14 cellular contexts compared by ENCODE assay signal in the genomic region with DNA sequence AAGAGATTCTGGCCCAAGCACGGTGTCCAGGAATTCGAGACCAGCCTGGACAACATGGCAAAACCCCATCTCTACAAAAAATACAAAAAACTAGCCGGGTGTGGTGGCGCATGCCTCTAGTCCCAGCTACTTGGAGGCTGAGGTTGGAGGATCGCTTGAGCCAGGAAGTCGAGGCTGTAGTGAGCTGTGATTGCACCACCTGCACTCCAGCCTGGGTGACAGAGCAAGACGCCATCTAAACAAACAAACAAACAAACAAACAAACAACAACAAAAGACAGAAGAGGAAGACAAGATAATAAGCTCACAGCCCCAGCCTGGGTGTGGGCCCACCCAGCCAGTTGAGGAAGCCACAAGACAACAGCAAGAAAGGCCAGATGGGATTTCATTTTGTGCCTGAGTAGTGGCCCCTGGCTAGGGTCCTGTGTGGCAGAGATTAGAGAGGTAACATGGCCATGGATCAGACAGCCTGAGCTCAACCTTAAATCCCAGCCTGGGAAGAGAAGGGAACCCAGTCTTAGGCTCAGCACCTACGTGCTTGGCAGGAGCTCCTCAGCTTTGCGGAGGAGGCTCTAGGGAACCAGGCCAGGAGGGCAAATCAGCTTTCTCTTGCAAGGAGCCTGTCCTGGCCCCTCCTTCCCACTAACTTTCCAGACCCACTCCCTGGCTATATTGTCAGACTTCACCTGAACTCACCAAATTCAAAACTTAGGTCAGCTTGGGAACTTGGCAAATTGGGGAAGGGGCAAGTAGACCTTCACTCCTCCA. TPM values are rescaled to one million over a fixed set of nuclear protein-coding genes. Genes with fewer than 3 reads are reported as not detected.
DNase-seq lines count a peak whose midpoint lies in the region; ATAC-seq and TF ChIP-seq lines count a peak whose summit lies in the region.
"Had no signal": no experiment of that assay in that cellular context is flagged by ENCODE, and none has a peak within 500 bp of the region (broad histone marks: within the 10 kb centered on the region; RNA-seq: fewer than 3 reads in every experiment).

No MANE protein-coding gene starts in this region.

- H3K27ac ChIP-seq in GM23338 (ENCODE audit: low read depth) = 0 out of 2 replicates have a peak overlapping the region, but pooled peaks have one; percentile 35
- H3K27ac ChIP-seq in endodermal cell (ENCODE audit: low read depth, low read length) = no peak overlapping the region
- H3K27ac ChIP-seq: GM23248, right lobe of liver, SJSA1 had no signal

- H3K27me3 Mint-ChIP-seq in GM23338 (ENCODE audit: insufficient read depth, low read depth, poor library complexity) (peaks cover 3% of the 10 kb centered on the region), IgD-negative memory B cell (no peaks in the 10 kb centered on the region), endodermal cell (ENCODE audit: insufficient read depth) (no peaks in the 10 kb centered on the region), Calu3 (ENCODE audit: unreplicated experiment) (no peaks in the 10 kb centered on the region)

- WGBS in endodermal cell (ENCODE audit: insufficient coverage in 1 of 2, insufficient read length in 1 of 2), 2 experiments = 90 to 95% methylated on average over 2 to 9 of the region's 9 CpGs

- no TSS peak for BruUV-seq in Calu3 (replicated peaks; lab: Mats Ljungman, UMichigan)

- no peaks in the 10 kb centered on the region for H3K9me2 ChIP-seq in GM23338 (ENCODE audit: insufficient read depth)

- TF ChIP-seq CTCF in GM23338 (conservative IDR thresholded peaks at IDR 0.05; ENCODE audit: low read depth in 2 of 2) = no peak
- TF ChIP-seq CTCF in endodermal cell (conservative IDR thresholded peaks at IDR 0.05) = no peak
- no peak for TF ChIP-seq CTCF in Calu3 (IDR thresholded peaks at IDR 0.05; ENCODE audit: unreplicated experiment)

- no peaks in the 10 kb centered on the region for H3K9me3 ChIP-seq in endodermal cell (ENCODE audit: control insufficient read depth, low read length)
- H3K9me3 ChIP-seq: right lobe of liver, SJSA1 had no signal

- H3K4me3 Mint-ChIP-seq in GM23338 = 0 out of 3 replicates have a peak overlapping the region, but pooled peaks have one; percentile 3
- H3K4me3 Mint-ChIP-seq in IgD-negative memory B cell = no peak overlapping the region
- no peak overlapping the region for H3K4me3 Mint-ChIP-seq in endodermal cell
- no peak overlapping the region for H3K4me3 Mint-ChIP-seq in Calu3 (ENCODE audit: low read depth, unreplicated experiment)

- H3K4me3 ChIP-seq in GM23338 (no peak overlapping the region), endodermal cell (ENCODE audit: low read length) (no peak overlapping the region)
- H3K4me3 ChIP-seq: GM23248, right lobe of liver, SJSA1 had no signal

- H3K4me1 ChIP-seq in GM23338 (ENCODE audit: insufficient read depth) = peaks cover 3% of the 10 kb centered on the region; the same call in 1 of the 2 replicates
- H3K4me1 ChIP-seq in endodermal cell (ENCODE audit: control insufficient read depth, insufficient read depth, low read length) = peaks cover 5% of the 10 kb centered on the region
- H3K4me1 ChIP-seq: right lobe of liver had no signal

- CTCF ChIA-PET in Calu3 (lab: Charles Lee) = interaction anchor here (0.6 to 3.3 kb wide), 4 partner anchors 50 to 511 kb away, joined by 3 to 13 read pairs (median 3); a partner anchor contains a TSS

- no peaks in the 10 kb centered on the region for H3K79me2 ChIP-seq in GM23338 (replicated peaks; ENCODE audit: insufficient read depth)

- peak overlapping the region; percentile 50 for H3K27ac Mint-ChIP-seq in GM23338
- H3K27ac Mint-ChIP-seq in IgD-negative memory B cell = peak overlapping the region in 2 of 3 donors; percentile 83 to 85
- H3K27ac Mint-ChIP-seq in endodermal cell = peak overlapping the region; percentile 83
- no peak overlapping the region for H3K27ac Mint-ChIP-seq in Calu3 (ENCODE audit: unreplicated experiment)

- H3K27me3 ChIP-seq in GM23338 (ENCODE audit: insufficient read depth) = no peaks in the 10 kb centered on the region
- no peaks in the 10 kb centered on the region for H3K27me3 ChIP-seq in endodermal cell (ENCODE audit: control insufficient read depth, insufficient read depth, low read length, poor library complexity, severe bottlenecking)
- H3K27me3 ChIP-seq: right lobe of liver, SJSA1 had no signal

- no peaks in the 10 kb centered on the region for H3K36me3 ChIP-seq in GM23338 (ENCODE audit: insufficient read depth)
- no peaks in the 10 kb centered on the region for H3K36me3 ChIP-seq in endodermal cell (ENCODE audit: control insufficient read depth, insufficient read depth, low read length)
- H3K36me3 ChIP-seq: right lobe of liver, SJSA1 had no signal

- no peaks in the 10 kb centered on the region for H4K20me1 ChIP-seq in GM23338 (replicated peaks; ENCODE audit: insufficient read depth)

- no peaks in the 10 kb centered on the region for H3K36me3 Mint-ChIP-seq in GM23338 (ENCODE audit: low read depth)
- H3K36me3 Mint-ChIP-seq in IgD-negative memory B cell = no peaks in the 10 kb centered on the region
- no peaks in the 10 kb centered on the region for H3K36me3 Mint-ChIP-seq in endodermal cell (ENCODE audit: low read depth)
- no peaks in the 10 kb centered on the region for H3K36me3 Mint-ChIP-seq in Calu3 (ENCODE audit: insufficient read depth, unreplicated experiment)

- no peak overlapping the region for H3K9ac ChIP-seq in endodermal cell (ENCODE audit: extremely low read depth, low read length, poor library complexity, severe bottlenecking)
- H3K9ac ChIP-seq: GM23248 had no signal

- H3K4me1 Mint-ChIP-seq in GM23338 = peaks cover 13% of the 10 kb centered on the region
- peaks cover 0 to 3% (median 2%) of the 10 kb centered on the region in 3 donors for H3K4me1 Mint-ChIP-seq in IgD-negative memory B cell
- H3K4me1 Mint-ChIP-seq in endodermal cell = peaks cover 15% of the 10 kb centered on the region
- H3K4me1 Mint-ChIP-seq in Calu3 (ENCODE audit: low read depth, unreplicated experiment) = peaks cover 8% of the 10 kb centered on the region

- intact Hi-C loops in sciatic nerve (cut with DNase I) = no loop called here
- intact Hi-C loops in Calu3 (cut with micrococcal nuclease; ENCODE audit: unreplicated experiment) = loop anchor here (5.0 kb wide), 2 partner anchors 219 to 509 kb away; a partner anchor contains a TSS

- DNase-seq in GM23338 (ENCODE audit: low spot score) (no peak), endodermal cell (peak; percentile 60), sciatic nerve (ENCODE audit: low spot score) (peak; percentile 52), SHP77 treated with DMSO at 0.1 percent for 48 hours (lab: John Stamatoyannopoulos, UW) (no peak), Calu3 (no peak)
- DNase-seq: NCI-H2107 had no signal

- H3K9me3 Mint-ChIP-seq in GM23338 (no peaks in the 10 kb centered on the region), IgD-negative memory B cell (no peaks in the 10 kb centered on the region), endodermal cell (no peaks in the 10 kb centered on the region), Calu3 (ENCODE audit: low read depth, unreplicated experiment) (no peaks in the 10 kb centered on the region)

- H2AFZ ChIP-seq in GM23338 = 0 out of 2 replicates have a peak overlapping the region, but pooled peaks have one; percentile 43
- H2AFZ ChIP-seq: GM23248 had no signal

- H3F3A ChIP-seq in GM23338 (replicated peaks; ENCODE audit: low read depth) = peaks cover 6% of the 10 kb centered on the region

- ATAC-seq in GM23338 (peak; percentile 11), sciatic nerve (peak; percentile 11), GM21786 (IDR thresholded peaks at IDR 0.05; ENCODE audit: unreplicated experiment) (no peak)

- no peak overlapping the region for H3K4me2 ChIP-seq in GM23338

TF ChIP-seq in GM23338, 12 proteins besides CTCF, POLR2A, EP300 and RAD21 (continues in another document):
- TF ChIP-seq EZH2 (IDR thresholded peaks at IDR 0.05; ENCODE audit: low read depth, unreplicated experiment) = no peak
- no peak for TF ChIP-seq JUNB (IDR thresholded peaks at IDR 0.05; ENCODE audit: unreplicated experiment)
- no peak for TF ChIP-seq POLR2AphosphoS5 (IDR thresholded peaks at IDR 0.05; ENCODE audit: low read depth)
- no peak for TF ChIP-seq ZNF331 (CRISPR knock-in tag; IDR thresholded peaks at IDR 0.05; ENCODE audit: low read depth)

RNA-seq across cellular contexts. Expression of a gene that starts 4.9 kb away (rescaled TPM):
- total RNA-seq in GM23338 (2014; rRNA removed; shearing (Covaris generic)) = 0.58 and 0.63 TPM in 2 replicates
- polyA plus RNA-seq in GM23338 (2016; fragmentation: Nextera tagmentation; extraction: Ambion mirVana) = 1.5 and 1.6 TPM in 2 replicates
- 0.94 TPM for polyA plus RNA-seq in IgD-negative memory B cell
- total RNA-seq in endodermal cell = 1 to 10 TPM; 1.6 to 2.3 TPM
- 0.89 TPM for polyA plus RNA-seq in endodermal cell (2013, experiment 1 of 2)
- 0.99 TPM for polyA plus RNA-seq in endodermal cell (2013, experiment 2 of 2)
- 0.36 TPM for total RNA-seq in sciatic nerve
- total RNA-seq in Calu3 (2022) = 0.40 TPM in 1 of 2 replicates, not detected in the other
- total RNA-seq: fibroblast of villous mesenchyme, SJSA1, urinary bladder had no signal
- polyA plus RNA-seq: neural cell had no signal

RNA-seq across cellular contexts. Expression of a gene that starts 7.3 kb away (rescaled TPM):
- 11.8 and 15.1 TPM in 2 replicates for total RNA-seq in GM23338 (2014; rRNA removed; shearing (Covaris generic))
- polyA plus RNA-seq in GM23338 (2016; fragmentation: Nextera tagmentation; extraction: Ambion mirVana) (7.6 and 8.7 TPM in 2 replicates), IgD-negative memory B cell (9.6 TPM)
- total RNA-seq in endodermal cell (1 to 10 TPM; 3.3 to 9.0 TPM), sciatic nerve (26.1 TPM), Calu3 (2022) (15.6 and 17.8 TPM in 2 replicates)
- polyA plus RNA-seq in endodermal cell (2013, experiment 1 of 2) = 27.1 TPM
- 21.7 TPM for polyA plus RNA-seq in endodermal cell (2013, experiment 2 of 2)

RNA-seq across cellular contexts. Expression of a gene that starts 14.2 kb away (rescaled TPM):
- total RNA-seq in GM23338 (2014; rRNA removed; shearing (Covaris generic)) = 0.73 TPM in 1 of 2 replicates, not detected in the other
- polyA plus RNA-seq in GM23338 (2016; fragmentation: Nextera tagmentation; extraction: Ambion mirVana) (not detected in 2 replicates), IgD-negative memory B cell (not detected)
- total RNA-seq in endodermal cell (under 1 TPM in 1 of 2 donors, not detected in 1; 0.64 TPM), sciatic nerve (0.49 TPM), Calu3 (2022) (0.66 and 0.69 TPM in 2 replicates)
- polyA plus RNA-seq in endodermal cell (2013, experiment 1 of 2) = not detected
- polyA plus RNA-seq in endodermal cell (2013, experiment 2 of 2) = not detected
- total RNA-seq: fibroblast of villous mesenchyme, GM23248, SJSA1, urinary bladder had no signal
- polyA plus RNA-seq: neural cell had no signal

RNA-seq across cellular contexts. Expression of a gene that starts 15.4 kb away (rescaled TPM):
- total RNA-seq in GM23338 (2014; rRNA removed; shearing (Covaris generic)) = 0.16 and 0.66 TPM in 2 replicates
- polyA plus RNA-seq in GM23338 (2016; fragmentation: Nextera tagmentation; extraction: Ambion mirVana) (0.33 and 0.37 TPM in 2 replicates), IgD-negative memory B cell (not detected)
- total RNA-seq in endodermal cell (1 to 10 TPM; 7.4 to 7.9 TPM), sciatic nerve (35.0 TPM), Calu3 (2022) (5.2 and 5.9 TPM in 2 replicates)
- 3.2 TPM for polyA plus RNA-seq in endodermal cell (2013, experiment 1 of 2)
- polyA plus RNA-seq in endodermal cell (2013, experiment 2 of 2) = 3.9 TPM
- polyA plus RNA-seq: neural cell had no signal

RNA-seq across cellular contexts. Expression of a gene that starts 17.6 kb away (rescaled TPM):
- 1,756 and 2,098 TPM in 2 replicates for total RNA-seq in GM23338 (2014; rRNA removed; shearing (Covaris generic))
- polyA plus RNA-seq in GM23338 (2016; fragmentation: Nextera tagmentation; extraction: Ambion mirVana) (2,427 and 2,738 TPM in 2 replicates), IgD-negative memory B cell (1,590 TPM)
- total RNA-seq in endodermal cell (1,000 to 10,000 TPM; 2,014 to 2,050 TPM), sciatic nerve (1,483 TPM), Calu3 (2022) (965 and 1,104 TPM in 2 replicates)
- 2,479 TPM for polyA plus RNA-seq in endodermal cell (2013, experiment 1 of 2)
- polyA plus RNA-seq in endodermal cell (2013, experiment 2 of 2) = 2,415 TPM

Comparison
In these comparisons a context has a peak if more than half of its experiments do, and no peak if none do; other contexts are left out.
1. DNase-seq: peak in endodermal cell (single experiment) and sciatic nerve (single experiment); none in GM23338 (single experiment), SHP77 treated with DMSO at 0.1 percent for 48 hours (single experiment) and Calu3 (single experiment).